2 cellular contexts compared by ENCODE assay signal in the genomic region with DNA sequence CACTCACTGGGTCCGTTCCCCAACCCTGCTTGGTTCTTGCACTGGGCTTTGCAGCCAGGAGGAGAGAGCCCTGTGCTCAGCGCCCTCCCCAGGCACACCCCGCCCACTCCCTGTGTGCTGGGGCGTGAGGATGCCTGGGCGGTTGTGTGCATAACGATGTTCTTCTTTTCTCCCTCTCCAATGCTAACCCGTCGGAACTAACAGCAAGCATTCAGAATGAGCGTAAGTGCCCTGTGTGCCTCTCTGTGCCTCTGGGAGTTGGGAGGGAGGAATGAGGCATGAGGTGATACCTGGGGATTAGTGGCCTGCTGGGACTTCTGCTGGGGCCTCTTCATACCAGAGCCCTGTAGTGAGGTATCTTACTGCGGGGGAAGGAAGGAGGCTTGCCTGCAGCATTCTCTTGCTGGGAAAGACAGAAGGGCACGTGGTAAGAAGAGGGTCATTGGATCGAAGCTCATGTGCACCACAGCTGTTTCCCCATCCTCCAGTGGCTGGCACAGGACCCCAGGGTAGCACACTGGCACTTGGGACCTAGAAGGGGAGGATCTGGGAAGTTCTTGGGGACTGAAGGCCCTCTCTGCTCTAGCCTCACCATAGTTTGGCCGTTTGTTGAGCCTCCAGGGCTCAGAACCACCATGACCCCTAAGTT.
TF ChIP-seq lines count a peak whose summit lies in the region.

No MANE protein-coding gene starts in this region.

TF ChIP-seq in GM23338, 12 proteins besides CTCF, POLR2A, EP300 and RAD21 (continued from another document and continues in another):
- TF ChIP-seq, protein P1, sequence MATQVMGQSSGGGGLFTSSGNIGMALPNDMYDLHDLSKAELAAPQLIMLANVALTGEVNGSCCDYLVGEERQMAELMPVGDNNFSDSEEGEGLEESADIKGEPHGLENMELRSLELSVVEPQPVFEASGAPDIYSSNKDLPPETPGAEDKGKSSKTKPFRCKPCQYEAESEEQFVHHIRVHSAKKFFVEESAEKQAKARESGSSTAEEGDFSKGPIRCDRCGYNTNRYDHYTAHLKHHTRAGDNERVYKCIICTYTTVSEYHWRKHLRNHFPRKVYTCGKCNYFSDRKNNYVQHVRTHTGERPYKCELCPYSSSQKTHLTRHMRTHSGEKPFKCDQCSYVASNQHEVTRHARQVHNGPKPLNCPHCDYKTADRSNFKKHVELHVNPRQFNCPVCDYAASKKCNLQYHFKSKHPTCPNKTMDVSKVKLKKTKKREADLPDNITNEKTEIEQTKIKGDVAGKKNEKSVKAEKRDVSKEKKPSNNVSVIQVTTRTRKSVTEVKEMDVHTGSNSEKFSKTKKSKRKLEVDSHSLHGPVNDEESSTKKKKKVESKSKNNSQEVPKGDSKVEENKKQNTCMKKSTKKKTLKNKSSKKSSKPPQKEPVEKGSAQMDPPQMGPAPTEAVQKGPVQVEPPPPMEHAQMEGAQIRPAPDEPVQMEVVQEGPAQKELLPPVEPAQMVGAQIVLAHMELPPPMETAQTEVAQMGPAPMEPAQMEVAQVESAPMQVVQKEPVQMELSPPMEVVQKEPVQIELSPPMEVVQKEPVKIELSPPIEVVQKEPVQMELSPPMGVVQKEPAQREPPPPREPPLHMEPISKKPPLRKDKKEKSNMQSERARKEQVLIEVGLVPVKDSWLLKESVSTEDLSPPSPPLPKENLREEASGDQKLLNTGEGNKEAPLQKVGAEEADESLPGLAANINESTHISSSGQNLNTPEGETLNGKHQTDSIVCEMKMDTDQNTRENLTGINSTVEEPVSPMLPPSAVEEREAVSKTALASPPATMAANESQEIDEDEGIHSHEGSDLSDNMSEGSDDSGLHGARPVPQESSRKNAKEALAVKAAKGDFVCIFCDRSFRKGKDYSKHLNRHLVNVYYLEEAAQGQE (IDR thresholded peaks at IDR 0.05; ENCODE audit: unreplicated experiment), result no peak
- TF ChIP-seq, protein P2, sequence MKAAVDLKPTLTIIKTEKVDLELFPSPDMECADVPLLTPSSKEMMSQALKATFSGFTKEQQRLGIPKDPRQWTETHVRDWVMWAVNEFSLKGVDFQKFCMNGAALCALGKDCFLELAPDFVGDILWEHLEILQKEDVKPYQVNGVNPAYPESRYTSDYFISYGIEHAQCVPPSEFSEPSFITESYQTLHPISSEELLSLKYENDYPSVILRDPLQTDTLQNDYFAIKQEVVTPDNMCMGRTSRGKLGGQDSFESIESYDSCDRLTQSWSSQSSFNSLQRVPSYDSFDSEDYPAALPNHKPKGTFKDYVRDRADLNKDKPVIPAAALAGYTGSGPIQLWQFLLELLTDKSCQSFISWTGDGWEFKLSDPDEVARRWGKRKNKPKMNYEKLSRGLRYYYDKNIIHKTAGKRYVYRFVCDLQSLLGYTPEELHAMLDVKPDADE (IDR thresholded peaks at IDR 0.05), result no peak
- TF ChIP-seq ZNF331 (CRISPR knock-in tag; IDR thresholded peaks at IDR 0.05; ENCODE audit: low read depth) (no peak), JUNB (IDR thresholded peaks at IDR 0.05; ENCODE audit: unreplicated experiment) (no peak), STAT1 (IDR thresholded peaks at IDR 0.05; ENCODE audit: unreplicated experiment) (no peak), NANOG (IDR thresholded peaks at IDR 0.05; ENCODE audit: borderline replicate concordance) (no peak), EZH2phosphoT487 (IDR thresholded peaks at IDR 0.05; ENCODE audit: unreplicated experiment) (no peak)
- TF ChIP-seq, protein P3, sequence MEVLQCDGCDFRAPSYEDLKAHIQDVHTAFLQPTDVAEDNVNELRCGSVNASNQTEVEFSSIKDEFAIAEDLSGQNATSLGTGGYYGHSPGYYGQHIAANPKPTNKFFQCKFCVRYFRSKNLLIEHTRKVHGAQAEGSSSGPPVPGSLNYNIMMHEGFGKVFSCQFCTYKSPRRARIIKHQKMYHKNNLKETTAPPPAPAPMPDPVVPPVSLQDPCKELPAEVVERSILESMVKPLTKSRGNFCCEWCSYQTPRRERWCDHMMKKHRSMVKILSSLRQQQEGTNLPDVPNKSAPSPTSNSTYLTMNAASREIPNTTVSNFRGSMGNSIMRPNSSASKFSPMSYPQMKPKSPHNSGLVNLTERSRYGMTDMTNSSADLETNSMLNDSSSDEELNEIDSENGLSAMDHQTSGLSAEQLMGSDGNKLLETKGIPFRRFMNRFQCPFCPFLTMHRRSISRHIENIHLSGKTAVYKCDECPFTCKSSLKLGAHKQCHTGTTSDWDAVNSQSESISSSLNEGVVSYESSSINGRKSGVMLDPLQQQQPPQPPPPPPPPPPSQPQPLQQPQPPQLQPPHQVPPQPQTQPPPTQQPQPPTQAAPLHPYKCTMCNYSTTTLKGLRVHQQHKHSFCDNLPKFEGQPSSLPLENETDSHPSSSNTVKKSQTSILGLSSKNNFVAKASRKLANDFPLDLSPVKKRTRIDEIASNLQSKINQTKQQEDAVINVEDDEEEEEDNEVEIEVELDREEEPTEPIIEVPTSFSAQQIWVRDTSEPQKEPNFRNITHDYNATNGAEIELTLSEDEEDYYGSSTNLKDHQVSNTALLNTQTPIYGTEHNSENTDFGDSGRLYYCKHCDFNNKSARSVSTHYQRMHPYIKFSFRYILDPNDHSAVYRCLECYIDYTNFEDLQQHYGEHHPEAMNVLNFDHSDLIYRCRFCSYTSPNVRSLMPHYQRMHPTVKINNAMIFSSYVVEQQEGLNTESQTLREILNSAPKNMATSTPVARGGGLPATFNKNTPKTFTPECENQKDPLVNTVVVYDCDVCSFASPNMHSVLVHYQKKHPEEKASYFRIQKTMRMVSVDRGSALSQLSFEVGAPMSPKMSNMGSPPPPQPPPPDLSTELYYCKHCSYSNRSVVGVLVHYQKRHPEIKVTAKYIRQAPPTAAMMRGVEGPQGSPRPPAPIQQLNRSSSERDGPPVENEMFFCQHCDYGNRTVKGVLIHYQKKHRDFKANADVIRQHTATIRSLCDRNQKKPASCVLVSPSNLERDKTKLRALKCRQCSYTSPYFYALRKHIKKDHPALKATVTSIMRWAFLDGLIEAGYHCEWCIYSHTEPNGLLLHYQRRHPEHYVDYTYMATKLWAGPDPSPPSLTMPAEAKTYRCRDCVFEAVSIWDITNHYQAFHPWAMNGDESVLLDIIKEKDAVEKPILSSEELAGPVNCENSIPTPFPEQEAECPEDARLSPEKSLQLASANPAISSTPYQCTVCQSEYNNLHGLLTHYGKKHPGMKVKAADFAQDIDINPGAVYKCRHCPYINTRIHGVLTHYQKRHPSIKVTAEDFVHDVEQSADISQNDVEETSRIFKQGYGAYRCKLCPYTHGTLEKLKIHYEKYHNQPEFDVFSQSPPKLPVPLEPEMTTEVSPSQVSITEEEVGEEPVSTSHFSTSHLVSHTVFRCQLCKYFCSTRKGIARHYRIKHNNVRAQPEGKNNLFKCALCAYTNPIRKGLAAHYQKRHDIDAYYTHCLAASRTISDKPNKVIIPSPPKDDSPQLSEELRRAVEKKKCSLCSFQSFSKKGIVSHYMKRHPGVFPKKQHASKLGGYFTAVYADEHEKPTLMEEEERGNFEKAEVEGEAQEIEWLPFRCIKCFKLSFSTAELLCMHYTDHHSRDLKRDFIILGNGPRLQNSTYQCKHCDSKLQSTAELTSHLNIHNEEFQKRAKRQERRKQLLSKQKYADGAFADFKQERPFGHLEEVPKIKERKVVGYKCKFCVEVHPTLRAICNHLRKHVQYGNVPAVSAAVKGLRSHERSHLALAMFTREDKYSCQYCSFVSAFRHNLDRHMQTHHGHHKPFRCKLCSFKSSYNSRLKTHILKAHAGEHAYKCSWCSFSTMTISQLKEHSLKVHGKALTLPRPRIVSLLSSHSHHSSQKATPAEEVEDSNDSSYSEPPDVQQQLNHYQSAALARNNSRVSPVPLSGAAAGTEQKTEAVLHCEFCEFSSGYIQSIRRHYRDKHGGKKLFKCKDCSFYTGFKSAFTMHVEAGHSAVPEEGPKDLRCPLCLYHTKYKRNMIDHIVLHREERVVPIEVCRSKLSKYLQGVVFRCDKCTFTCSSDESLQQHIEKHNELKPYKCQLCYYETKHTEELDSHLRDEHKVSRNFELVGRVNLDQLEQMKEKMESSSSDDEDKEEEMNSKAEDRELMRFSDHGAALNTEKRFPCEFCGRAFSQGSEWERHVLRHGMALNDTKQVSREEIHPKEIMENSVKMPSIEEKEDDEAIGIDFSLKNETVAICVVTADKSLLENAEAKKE (CRISPR knock-in tag; IDR thresholded peaks at IDR 0.05), result no peak

TF ChIP-seq in H1, 55 proteins besides CTCF, POLR2A, EP300 and RAD21 (continued from another document):
- TF ChIP-seq YY1 (IDR thresholded peaks at IDR 0.05; ENCODE audit: low read depth, low read length), result no peak
- 0 out of 2 replicates have a peak, but pooled peaks have one; percentile 30 for TF ChIP-seq SP1 (IDR thresholded peaks at IDR 0.05; ENCODE audit: low read depth, low read length)
- TF ChIP-seq TAF1 (IDR thresholded peaks at IDR 0.05; ENCODE audit: low read depth, low read length), result no peak
